Comparison of ENCODE assay signal across 24 cellular contexts in genomic region chr12:76810690-76811434, GRCh38. TPM values are rescaled to one million over a fixed set of nuclear protein-coding genes. Genes with fewer than 3 reads are reported as not detected.
DNase-seq lines count a peak whose midpoint lies in the region; ATAC-seq and TF ChIP-seq lines count a peak whose summit lies in the region.
"Had no signal": no experiment of that assay in that cellular context is flagged by ENCODE, and none has a peak within 500 bp of the region (broad histone marks: within the 10 kb centered on the region; RNA-seq: fewer than 3 reads in every experiment).

No MANE protein-coding gene starts in this region.

- peak; percentile 51 for ATAC-seq in left ventricle myocardium superior
- no peak for ATAC-seq in HG02852 (IDR thresholded peaks at IDR 0.05; ENCODE audit: unreplicated experiment)
- ATAC-seq in esophagus mucosa, result no peak
- ATAC-seq: stimulated activated naive CD8-positive, alpha-beta T cell treated with anti-CD3 and anti-CD28 coated beads, Interleukin-15, amount 100 ng/mL, for 72 hours; T-cell had no signal

- no peaks in the 10 kb centered on the region for H3K9me3 ChIP-seq in esophagus squamous epithelium
- H3K9me3 ChIP-seq: BE2C, thyroid gland, vagina had no signal

- no peaks in the 10 kb centered on the region for H3K27me3 ChIP-seq in esophagus squamous epithelium
- H3K27me3 ChIP-seq: BE2C, thyroid gland, vagina had no signal

- 56 to 67% methylated on average over 5 to 6 of the region's 6 CpGs for WGBS in esophagus squamous epithelium, 2 donors

- no peak overlapping the region for H3K4me3 ChIP-seq in esophagus squamous epithelium
- H3K4me3 ChIP-seq: lung, thyroid gland, vagina had no signal

- H3K36me3 ChIP-seq in esophagus squamous epithelium, result peaks cover 0 to 76% (median 4%) of the 10 kb centered on the region in 3 donors

- H3K27ac ChIP-seq in esophagus squamous epithelium, result no peak overlapping the region
- H3K27ac ChIP-seq: thyroid gland, vagina had no signal

- TF ChIP-seq POLR2A in esophagus squamous epithelium (IDR thresholded peaks at IDR 0.05), result no peak

- intact Hi-C loops in left ventricle myocardium superior (cut with micrococcal nuclease), result no loop called here
- intact Hi-C loops in esophagus squamous epithelium (cut with DNase I), result no loop called here

- no peak for TF ChIP-seq CTCF in esophagus squamous epithelium (IDR thresholded peaks at IDR 0.05)

- H3K4me1 ChIP-seq in esophagus squamous epithelium, result no peaks in the 10 kb centered on the region
- H3K4me1 ChIP-seq: BE2C, thyroid gland, vagina had no signal

- peak; percentile 19 for DNase-seq in Ammon's horn (ENCODE audit: low spot score)
- peak; percentile 2 for DNase-seq in NCI-H446 treated with DMSO at 0.1 percent for 48 hours (lab: John Stamatoyannopoulos, UW)
- DNase-seq in left ventricle myocardium superior, result peak; percentile 23
- peak; percentile 1 for DNase-seq in occipital lobe (lab: John Stamatoyannopoulos, UW)
- DNase-seq in NCI-H82 (lab: John Stamatoyannopoulos, UW), result no peak
- no peak for DNase-seq in esophagus squamous epithelium (lab: John Stamatoyannopoulos, UW)
- DNase-seq: activated CD4-positive, alpha-beta T cell treated with anti-CD3 and anti-CD28 coated beads, Interleukin-2, amount 50 U/mL, for 4 hours; activated CD8-positive, alpha-beta memory T cell treated with anti-CD3 and anti-CD28 coated beads, Interleukin-2, amount 50 U/mL, for 4 hours; activated naive CD4-positive, alpha-beta T cell treated with anti-CD3 and anti-CD28 coated beads, Interleukin-2, amount 50 U/mL, for 16 hours; amniotic stem cell; BE2C; CD8-positive, alpha-beta memory T cell; DMS53; kidney; NCI-H1092; NCI-H1930; NCI-H2227 treated with DMSO at 0.1 percent for 48 hours; stimulated activated naive CD8-positive, alpha-beta T cell treated with anti-CD3 and anti-CD28 coated beads, Interleukin-15, amount 100 ng/mL, for 72 hours; T-cell; thyroid gland had no signal

RNA-seq across cellular contexts. Expression of gene ZDHHC17, which starts 46.9 kb away (rescaled TPM):
- total RNA-seq in left ventricle myocardium superior (22.2 TPM), occipital lobe (300 TPM), esophagus mucosa (9.3 TPM), esophagus squamous epithelium (10 to 100 TPM in 3 of 4 donors, 1 to 10 TPM in 1; 6.7 to 26.7 (median 11.7) TPM)

Comparison
In these comparisons a context has a peak if more than half of its experiments do, and no peak if none do; other contexts are left out.
1. DNase-seq: peak in Ammon's horn (single experiment), NCI-H446 treated with DMSO at 0.1 percent for 48 hours (single experiment), left ventricle myocardium superior (single experiment) and occipital lobe (single experiment); none in NCI-H82 (single experiment) and esophagus squamous epithelium (single experiment).
2. RNA of gene ZDHHC17, which starts 46.9 kb away (total RNA-seq): 300 TPM in occipital lobe (single experiment); 22.2 TPM in left ventricle myocardium superior (single experiment), 6.7 to 26.7 TPM in esophagus squamous epithelium and 9.3 TPM in esophagus mucosa (single experiment); every median in the first group is over 10 times any median in the second.